In the genomic region with DNA sequence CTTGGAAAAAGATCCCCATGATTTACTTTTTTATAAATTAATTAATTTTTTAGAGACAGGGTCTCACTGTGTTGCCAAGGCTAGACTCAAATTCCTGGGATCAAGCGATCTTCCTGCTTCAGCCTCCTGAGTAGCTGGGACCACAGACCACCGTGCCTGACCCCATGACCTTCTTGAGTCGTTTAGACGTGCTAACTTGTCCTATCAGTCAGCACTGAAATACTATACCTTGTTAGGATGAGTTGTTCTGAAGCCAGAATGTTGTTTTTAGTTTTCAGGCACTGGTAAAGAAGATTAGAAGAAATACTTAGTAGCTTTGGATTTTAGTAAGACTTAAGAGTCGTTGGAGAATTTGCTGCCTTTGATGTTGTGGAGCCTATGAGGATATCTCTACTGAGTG, we compare ENCODE assay signal across 21 cellular contexts. TPM values are rescaled to one million over a fixed set of nuclear protein-coding genes. Genes with fewer than 3 reads are reported as not detected.
A peak's percentile ranks its signal among the peaks of the same experiment; 100 is the strongest.
DNase-seq lines count a peak whose midpoint lies in the region; ATAC-seq and TF ChIP-seq lines count a peak whose summit lies in the region.
"Had no signal": no experiment of that assay in that cellular context is flagged by ENCODE, and none has a peak within 500 bp of the region (broad histone marks: within the 10 kb centered on the region; RNA-seq: fewer than 3 reads in every experiment).

No MANE protein-coding gene starts in this region.

- H3K27me3 ChIP-seq in SJCRH30 (no peaks in the 10 kb centered on the region), neural progenitor cell (no peaks in the 10 kb centered on the region)
- H3K27me3 ChIP-seq: BLaER1 had no signal

- no peaks in the 10 kb centered on the region for H3K36me3 ChIP-seq in SJCRH30
- no peaks in the 10 kb centered on the region for H3K36me3 ChIP-seq in neural progenitor cell

- H3K36me3 Mint-ChIP-seq in activated naive CD4-positive, alpha-beta T cell treated with anti-CD3 and anti-CD28 coated beads, Interleukin-2, amount 50 U/mL, for 24 hours, result peaks cover 25% of the 10 kb centered on the region
- H3K36me3 Mint-ChIP-seq in activated naive CD4-positive, alpha-beta T cell treated with anti-CD3 and anti-CD28 coated beads, Interleukin-2, amount 10 ng/mL, durations not matched to agents 7 days and 5 days, result peaks cover 40% of the 10 kb centered on the region
- H3K36me3 Mint-ChIP-seq in mesothelial cell of epicardium (no peaks in the 10 kb centered on the region), neural progenitor cell (no peaks in the 10 kb centered on the region)

- ATAC-seq in HG02852 (IDR thresholded peaks at IDR 0.05; ENCODE audit: unreplicated experiment), result no peak
- ATAC-seq: GM12878, HCT116 had no signal

- no peak overlapping the region for H3K4me3 ChIP-seq in SJCRH30
- H3K4me3 ChIP-seq in neural progenitor cell, result no peak overlapping the region
- H3K4me3 ChIP-seq: BLaER1, GM12878 had no signal

- H3K9me3 ChIP-seq in SJCRH30 (replicated peaks) (no peaks in the 10 kb centered on the region), neural progenitor cell (ENCODE audit: low read depth) (no peaks in the 10 kb centered on the region)
- H3K9me3 ChIP-seq: BLaER1 had no signal

- no peak for DNase-seq in activated naive CD4-positive, alpha-beta T cell treated with anti-CD3 and anti-CD28 coated beads, Interleukin-2, amount 10 ng/mL, durations not matched to agents 7 days and 5 days
- DNase-seq in SJCRH30, result peak; percentile 33 to 52
- no peak for DNase-seq in mesothelial cell of epicardium (ENCODE audit: low spot score in 2 of 2, unreplicated experiment in 2 of 2)
- DNase-seq in neural progenitor cell (ENCODE audit: low spot score), result no peak
- DNase-seq in SK-N-DZ (ENCODE audit: low spot score), result no peak
- DNase-seq: 8988T; CD4-positive, alpha-beta memory T cell; COR-L47; DMS 273 treated with DMSO at 0.1 percent for 48 hours; DMS53; DND-41; EL; GOT3; H7 had no signal

- H3K27ac Mint-ChIP-seq in activated naive CD4-positive, alpha-beta T cell treated with anti-CD3 and anti-CD28 coated beads, Interleukin-2, amount 50 U/mL, for 24 hours, result peak overlapping the region; percentile 13
- H3K27ac Mint-ChIP-seq in activated naive CD4-positive, alpha-beta T cell treated with anti-CD3 and anti-CD28 coated beads, Interleukin-2, amount 10 ng/mL, durations not matched to agents 7 days and 5 days, result no peak overlapping the region
- peak overlapping the region; percentile 47 for H3K27ac Mint-ChIP-seq in mesothelial cell of epicardium
- no peak overlapping the region for H3K27ac Mint-ChIP-seq in neural progenitor cell

- no peak overlapping the region for H3K4me2 ChIP-seq in neural progenitor cell
- H3K4me2 ChIP-seq: BLaER1 had no signal

- H2AFZ ChIP-seq in neural progenitor cell (replicated peaks), result no peak overlapping the region

- no peaks in the 10 kb centered on the region for H3K79me2 ChIP-seq in neural progenitor cell (ENCODE audit: low read depth)

- H3K4me3 Mint-ChIP-seq in activated naive CD4-positive, alpha-beta T cell treated with anti-CD3 and anti-CD28 coated beads, Interleukin-2, amount 50 U/mL, for 24 hours, result no peak overlapping the region
- H3K4me3 Mint-ChIP-seq in activated naive CD4-positive, alpha-beta T cell treated with anti-CD3 and anti-CD28 coated beads, Interleukin-2, amount 10 ng/mL, durations not matched to agents 7 days and 5 days, result no peak overlapping the region
- H3K4me3 Mint-ChIP-seq in mesothelial cell of epicardium (no peak overlapping the region), neural progenitor cell (no peak overlapping the region)
- H3K4me3 Mint-ChIP-seq: CD14-positive monocyte; CD4-positive, alpha-beta memory T cell had no signal

- TF ChIP-seq CTCF in mesothelial cell of epicardium (IDR thresholded peaks at IDR 0.05; ENCODE audit: unreplicated experiment), result no peak
- TF ChIP-seq CTCF in neural progenitor cell (IDR thresholded peaks at IDR 0.05), result no peak

- H4K20me1 ChIP-seq in neural progenitor cell (ENCODE audit: low read depth), result no peaks in the 10 kb centered on the region
- H4K20me1 ChIP-seq: BLaER1 had no signal

- H3K4me1 Mint-ChIP-seq in activated naive CD4-positive, alpha-beta T cell treated with anti-CD3 and anti-CD28 coated beads, Interleukin-2, amount 50 U/mL, for 24 hours, result peaks cover 30% of the 10 kb centered on the region
- peaks cover 20% of the 10 kb centered on the region for H3K4me1 Mint-ChIP-seq in activated naive CD4-positive, alpha-beta T cell treated with anti-CD3 and anti-CD28 coated beads, Interleukin-2, amount 10 ng/mL, durations not matched to agents 7 days and 5 days
- peaks cover 28% of the 10 kb centered on the region for H3K4me1 Mint-ChIP-seq in mesothelial cell of epicardium
- H3K4me1 Mint-ChIP-seq in neural progenitor cell, result peaks cover 14% of the 10 kb centered on the region

- no peak overlapping the region for H3K9ac ChIP-seq in neural progenitor cell
- H3K9ac ChIP-seq: BLaER1 had no signal

- CTCF ChIA-PET in activated naive CD4-positive, alpha-beta T cell treated with anti-CD3 and anti-CD28 coated beads, Interleukin-2, amount 10 ng/mL, durations not matched to agents 7 days and 5 days (lab: Charles Lee), result interaction anchor here (0.6 to 1.4 kb wide), 3 partner anchors 17 to 1057 kb away, joined by 3 to 6 read pairs (median 6); no protein-coding TSS in a partner anchor

- H3K9me3 Mint-ChIP-seq in activated naive CD4-positive, alpha-beta T cell treated with anti-CD3 and anti-CD28 coated beads, Interleukin-2, amount 50 U/mL, for 24 hours, result no peaks in the 10 kb centered on the region
- H3K9me3 Mint-ChIP-seq in activated naive CD4-positive, alpha-beta T cell treated with anti-CD3 and anti-CD28 coated beads, Interleukin-2, amount 10 ng/mL, durations not matched to agents 7 days and 5 days, result no peaks in the 10 kb centered on the region
- H3K9me3 Mint-ChIP-seq in mesothelial cell of epicardium (no peaks in the 10 kb centered on the region), neural progenitor cell (no peaks in the 10 kb centered on the region)
- H3K9me3 Mint-ChIP-seq: CD4-positive, alpha-beta memory T cell had no signal

- H3K4me1 ChIP-seq in SJCRH30 (peaks cover 35% of the 10 kb centered on the region), neural progenitor cell (peaks cover 7% of the 10 kb centered on the region)

- no peaks in the 10 kb centered on the region for H3F3A ChIP-seq in neural progenitor cell (ENCODE audit: low read depth)

- no peaks in the 10 kb centered on the region for H3K27me3 Mint-ChIP-seq in activated naive CD4-positive, alpha-beta T cell treated with anti-CD3 and anti-CD28 coated beads, Interleukin-2, amount 50 U/mL, for 24 hours
- no peaks in the 10 kb centered on the region for H3K27me3 Mint-ChIP-seq in activated naive CD4-positive, alpha-beta T cell treated with anti-CD3 and anti-CD28 coated beads, Interleukin-2, amount 10 ng/mL, durations not matched to agents 7 days and 5 days
- H3K27me3 Mint-ChIP-seq in mesothelial cell of epicardium (ENCODE audit: low read depth) (no peaks in the 10 kb centered on the region), neural progenitor cell (ENCODE audit: insufficient read depth, low read depth) (peaks cover 2% of the 10 kb centered on the region)
- H3K27me3 Mint-ChIP-seq: CD4-positive, alpha-beta memory T cell had no signal

- H3K27ac ChIP-seq in SJCRH30 (no peak overlapping the region), neural progenitor cell (no peak overlapping the region)
- H3K27ac ChIP-seq: BLaER1 had no signal

RNA-seq across cellular contexts. Expression of a gene that starts 8.6 kb away (rescaled TPM):
- total RNA-seq in SJCRH30 (2014; rRNA removed; shearing (Covaris generic)), result 0.28 and 0.38 TPM in 2 replicates
- 9.8 to 11.1 TPM (median 10.8 TPM) in 3 replicates for total RNA-seq in mesothelial cell of epicardium
- 18.3 and 25.3 TPM in 2 replicates for total RNA-seq in neural progenitor cell (ENCODE audit: low replicate concordance)
- polyA plus RNA-seq in SK-N-DZ (2014; cell fraction: cytosol; rRNA removed), result 1.3 and 2.0 TPM in 2 replicates
- polyA plus RNA-seq in SK-N-DZ (2014; cell fraction: nucleus; rRNA removed), result 1.3 and 1.5 TPM in 2 replicates
- total RNA-seq: G401 had no signal

RNA-seq across cellular contexts. Expression of a gene that starts 15.4 kb away (rescaled TPM):
- total RNA-seq in SJCRH30 (2014; rRNA removed; shearing (Covaris generic)), result 45.7 and 49.5 TPM in 2 replicates
- 18.9 to 19.5 TPM (median 19.2 TPM) in 3 replicates for total RNA-seq in mesothelial cell of epicardium
- 30.7 and 39.6 TPM in 2 replicates for total RNA-seq in neural progenitor cell (ENCODE audit: low replicate concordance)
- 73.3 and 75.2 TPM in 2 replicates for polyA plus RNA-seq in SK-N-DZ (2014; cell fraction: cytosol; rRNA removed)
- polyA plus RNA-seq in SK-N-DZ (2014; cell fraction: nucleus; rRNA removed), result 43.0 and 43.7 TPM in 2 replicates

Comparison
In these comparisons a context has a peak if more than half of its experiments do, and no peak if none do; other contexts are left out.
1. H3K27ac Mint-ChIP-seq: peak in activated naive CD4-positive, alpha-beta T cell treated with anti-CD3 and anti-CD28 coated beads, Interleukin-2, amount 50 U/mL, for 24 hours (single experiment) and mesothelial cell of epicardium (single experiment); none in activated naive CD4-positive, alpha-beta T cell treated with anti-CD3 and anti-CD28 coated beads, Interleukin-2, amount 10 ng/mL, durations not matched to agents 7 days and 5 days (single experiment) and neural progenitor cell (single experiment).
2. DNase-seq: peak in SJCRH30 (2 of 2); none in activated naive CD4-positive, alpha-beta T cell treated with anti-CD3 and anti-CD28 coated beads, Interleukin-2, amount 10 ng/mL, durations not matched to agents 7 days and 5 days (single experiment), mesothelial cell of epicardium (0 of 2), neural progenitor cell (single experiment) and SK-N-DZ (single experiment).